8 cellular contexts compared by ENCODE assay signal in the genomic region with DNA sequence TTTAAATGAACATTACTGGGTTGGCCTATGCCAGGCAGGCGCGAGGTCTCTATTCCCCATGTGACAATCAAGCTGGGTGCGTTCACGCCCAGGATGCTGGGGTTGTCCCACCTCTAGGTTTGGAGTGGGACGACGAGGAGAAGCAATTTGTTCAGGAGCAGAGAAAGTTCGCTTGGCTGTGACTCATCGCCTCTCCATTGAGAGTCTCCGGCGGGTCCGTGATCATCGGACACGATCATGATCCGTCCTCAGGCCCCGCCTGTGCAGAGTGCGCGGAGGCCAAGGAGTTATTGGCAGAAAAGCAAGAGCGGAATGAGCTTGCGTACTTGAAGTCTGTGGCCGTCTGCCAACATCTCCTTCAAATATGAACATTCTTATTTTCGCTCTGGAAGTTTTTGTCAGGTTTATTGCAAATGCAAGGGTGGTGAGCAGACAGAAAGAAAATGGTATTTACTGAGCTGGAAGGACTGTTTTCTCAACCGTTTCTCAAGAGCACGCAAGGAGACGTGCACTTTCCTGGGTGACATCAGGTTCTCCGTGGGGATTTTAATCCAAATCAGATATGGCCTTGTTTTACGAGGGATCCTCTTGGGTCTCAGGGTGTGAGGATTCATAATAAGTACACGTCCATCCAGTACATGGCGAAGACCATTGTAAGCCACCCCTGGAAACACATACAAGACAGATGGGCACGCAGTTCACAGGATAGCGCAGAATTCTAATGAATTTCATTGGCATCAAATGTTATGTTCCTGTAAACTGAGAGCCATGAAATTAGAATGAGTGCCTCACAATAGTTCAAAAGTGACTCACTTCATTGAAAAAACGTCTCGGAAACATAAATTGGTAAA.
DNase-seq lines count a peak whose midpoint lies in the region; ATAC-seq and TF ChIP-seq lines count a peak whose summit lies in the region.

No MANE protein-coding gene starts in this region.

- no peak overlapping the region for H3K27ac ChIP-seq in HEK293 (ENCODE audit: extremely low read depth, low read depth, low read length)
- peak overlapping the region; percentile 67 to 93 (median 82) for H3K27ac ChIP-seq in adrenal gland
- H3K27ac ChIP-seq in hepatocyte = peak overlapping the region; percentile 73
- H3K27ac ChIP-seq in suprapubic skin = peak overlapping the region; percentile 78

- no peaks in the 10 kb centered on the region for H3K36me3 ChIP-seq in HEK293 (ENCODE audit: control insufficient read depth in 2 of 2, insufficient read depth in 1 of 2, low read length in 2 of 2)
- no peaks in the 10 kb centered on the region for H3K36me3 ChIP-seq in adrenal gland (replicated peaks in 1 of 2)
- no peaks in the 10 kb centered on the region for H3K36me3 ChIP-seq in hepatocyte (replicated peaks; ENCODE audit: insufficient read depth, low read depth)
- no peaks in the 10 kb centered on the region for H3K36me3 ChIP-seq in suprapubic skin
- H3K36me3 ChIP-seq in HAP-1 (replicated peaks) = no peaks in the 10 kb centered on the region

- POLR2A ChIA-PET in HEK293 (lab: Yijun Ruan, JAX) = no interaction called here

- H3K27me3 ChIP-seq in adrenal gland (no peaks in the 10 kb centered on the region), hepatocyte (no peaks in the 10 kb centered on the region), suprapubic skin (peaks cover under 1% of the 10 kb centered on the region), HAP-1 (ENCODE audit: low read depth) (no peaks in the 10 kb centered on the region)

- no peaks in the 10 kb centered on the region for H3K9me3 ChIP-seq in HEK293 (ENCODE audit: control insufficient read depth, insufficient read depth, low read depth, low read length)
- H3K9me3 ChIP-seq in adrenal gland (replicated peaks in 1 of 3) = no peaks in the 10 kb centered on the region
- no peaks in the 10 kb centered on the region for H3K9me3 ChIP-seq in hepatocyte (ENCODE audit: low read depth)
- H3K9me3 ChIP-seq in suprapubic skin = no peaks in the 10 kb centered on the region
- H3K9me3 ChIP-seq in HAP-1 = no peaks in the 10 kb centered on the region

- in situ Hi-C loops in HAP-1 (cut with MboI; ENCODE audit: low sequenced_read_pairs) = no loop called here

- intact Hi-C loops in adrenal gland (cut with DNase I) = no loop called here

- TF ChIP-seq POLR2A in adrenal gland (IDR thresholded peaks at IDR 0.05) (peak in 1 of 2 donors; percentile 23), suprapubic skin (IDR thresholded peaks at IDR 0.05) (no peak)

- CTCF ChIA-PET in HEK293 (lab: Yijun Ruan, JAX) = interaction anchor here (0.6 to 3.4 kb wide), 3 partner anchors 9 to 947 kb away, joined by 3 to 21 read pairs (median 4); no protein-coding TSS in a partner anchor

- peak; percentile 55 to 95 (median 90) for DNase-seq in adrenal gland
- DNase-seq in hepatocyte (ENCODE audit: low spot score) = peak; percentile 78
- DNase-seq in suprapubic skin (ENCODE audit: low spot score in 2 of 2) = peak; percentile 89 to 91
- no peak for DNase-seq in activated gamma-delta T cell (lab: John Stamatoyannopoulos, UW)
- no peak for DNase-seq in HAP-1 (ENCODE audit: low spot score in 2 of 2)
- DNase-seq in GM20000 (ENCODE audit: low spot score) = no peak

- ATAC-seq in HG02678 (IDR thresholded peaks at IDR 0.05; ENCODE audit: unreplicated experiment) = no peak

- H3K4me3 ChIP-seq in HEK293 (ENCODE audit: low read depth, low read length) (no peak overlapping the region), adrenal gland (peak overlapping the region in 1 of 4 donors; percentile 21), hepatocyte (no peak overlapping the region), suprapubic skin (peak overlapping the region; percentile 13), HAP-1 (no peak overlapping the region)

- TF ChIP-seq CTCF in HEK293 (tag by site-specific recombination; IDR thresholded peaks at IDR 0.05) = no peak
- no peak for TF ChIP-seq CTCF in adrenal gland (IDR thresholded peaks at IDR 0.05)
- no peak for TF ChIP-seq CTCF in hepatocyte (IDR thresholded peaks at IDR 0.05; ENCODE audit: poor library complexity)
- TF ChIP-seq CTCF in suprapubic skin (IDR thresholded peaks at IDR 0.05) = no peak
- TF ChIP-seq CTCF in GM20000 (IDR thresholded peaks at IDR 0.05; ENCODE audit: extremely low read depth, missing control alignments) = no peak

- H3K4me2 ChIP-seq in hepatocyte = peak overlapping the region; percentile 53

- no peak overlapping the region for H2AFZ ChIP-seq in hepatocyte

- H3K9me2 ChIP-seq in hepatocyte (replicated peaks; ENCODE audit: insufficient read depth) = no peaks in the 10 kb centered on the region

- H3K4me1 ChIP-seq in HEK293 (ENCODE audit: control insufficient read depth, insufficient read depth, low read length) = no peaks in the 10 kb centered on the region
- peaks cover 9 to 17% of the 10 kb centered on the region in 2 donors for H3K4me1 ChIP-seq in adrenal gland (replicated peaks in 1 of 2)
- H3K4me1 ChIP-seq in hepatocyte (ENCODE audit: insufficient read depth) = peaks cover 13% of the 10 kb centered on the region
- H3K4me1 ChIP-seq in suprapubic skin = peaks cover 39% of the 10 kb centered on the region
- peaks cover 5% of the 10 kb centered on the region for H3K4me1 ChIP-seq in HAP-1

- TF ChIP-seq EP300 in suprapubic skin (IDR thresholded peaks at IDR 0.05) = no peak

- no peaks in the 10 kb centered on the region for H4K20me1 ChIP-seq in hepatocyte (ENCODE audit: insufficient read depth, poor library complexity, severe bottlenecking)

- H3K79me2 ChIP-seq in hepatocyte = no peaks in the 10 kb centered on the region

- 44 to 68% (median 53%) methylated on average over 32 of the region's 32 CpGs for WGBS in adrenal gland, 4 donors
- WGBS in hepatocyte (ENCODE audit: low lambda C conversion rate, missing lambda C conversion rate) = 64% methylated on average over 32 of the region's 32 CpGs
- 31% methylated on average over 32 of the region's 32 CpGs for WGBS in suprapubic skin

TF ChIP-seq in HEK293, 187 proteins besides CTCF, POLR2A, EP300 and RAD21 (continues in another document):
- TF ChIP-seq HOXD13 (CRISPR knock-in tag; IDR thresholded peaks at IDR 0.05; ENCODE audit: borderline replicate concordance) (no peak), ZNF146 (tag by site-specific recombination; IDR thresholded peaks at IDR 0.05) (no peak), ZNF561 (tag by site-specific recombination; IDR thresholded peaks at IDR 0.05; ENCODE audit: borderline replicate concordance) (no peak), MZF1 (tag by site-specific recombination; IDR thresholded peaks at IDR 0.05; ENCODE audit: borderline replicate concordance) (peak; percentile 72; the same call in 1 of the 2 replicates)
- TF ChIP-seq, protein P1, sequence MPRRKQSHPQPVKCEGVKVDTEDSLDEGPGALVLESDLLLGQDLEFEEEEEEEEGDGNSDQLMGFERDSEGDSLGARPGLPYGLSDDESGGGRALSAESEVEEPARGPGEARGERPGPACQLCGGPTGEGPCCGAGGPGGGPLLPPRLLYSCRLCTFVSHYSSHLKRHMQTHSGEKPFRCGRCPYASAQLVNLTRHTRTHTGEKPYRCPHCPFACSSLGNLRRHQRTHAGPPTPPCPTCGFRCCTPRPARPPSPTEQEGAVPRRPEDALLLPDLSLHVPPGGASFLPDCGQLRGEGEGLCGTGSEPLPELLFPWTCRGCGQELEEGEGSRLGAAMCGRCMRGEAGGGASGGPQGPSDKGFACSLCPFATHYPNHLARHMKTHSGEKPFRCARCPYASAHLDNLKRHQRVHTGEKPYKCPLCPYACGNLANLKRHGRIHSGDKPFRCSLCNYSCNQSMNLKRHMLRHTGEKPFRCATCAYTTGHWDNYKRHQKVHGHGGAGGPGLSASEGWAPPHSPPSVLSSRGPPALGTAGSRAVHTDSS (tag by site-specific recombination; IDR thresholded peaks at IDR 0.05) = no peak
- TF ChIP-seq, protein P2, sequence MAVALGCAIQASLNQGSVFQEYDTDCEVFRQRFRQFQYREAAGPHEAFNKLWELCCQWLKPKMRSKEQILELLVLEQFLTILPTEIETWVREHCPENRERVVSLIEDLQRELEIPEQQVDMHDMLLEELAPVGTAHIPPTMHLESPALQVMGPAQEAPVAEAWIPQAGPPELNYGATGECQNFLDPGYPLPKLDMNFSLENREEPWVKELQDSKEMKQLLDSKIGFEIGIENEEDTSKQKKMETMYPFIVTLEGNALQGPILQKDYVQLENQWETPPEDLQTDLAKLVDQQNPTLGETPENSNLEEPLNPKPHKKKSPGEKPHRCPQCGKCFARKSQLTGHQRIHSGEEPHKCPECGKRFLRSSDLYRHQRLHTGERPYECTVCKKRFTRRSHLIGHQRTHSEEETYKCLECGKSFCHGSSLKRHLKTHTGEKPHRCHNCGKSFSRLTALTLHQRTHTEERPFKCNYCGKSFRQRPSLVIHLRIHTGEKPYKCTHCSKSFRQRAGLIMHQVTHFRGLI (tag by site-specific recombination; IDR thresholded peaks at IDR 0.05) = no peak

Comparison
In these comparisons a context has a peak if more than half of its experiments do, and no peak if none do; other contexts are left out.
1. DNase-seq: peak in adrenal gland (7 of 7), hepatocyte (single experiment) and suprapubic skin (2 of 2); none in activated gamma-delta T cell (single experiment), HAP-1 (0 of 2) and GM20000 (single experiment).